11 cellular contexts compared by ENCODE assay signal in genomic region chr4:2667428-2667827, GRCh38.
A peak's percentile ranks its signal among the peaks of the same experiment; 100 is the strongest.
DNase-seq lines count a peak whose midpoint lies in the region; ATAC-seq and TF ChIP-seq lines count a peak whose summit lies in the region.
"Had no signal": no experiment of that assay in that cellular context is flagged by ENCODE, and none has a peak within 500 bp of the region (broad histone marks: within the 10 kb centered on the region; RNA-seq: fewer than 3 reads in every experiment).

No MANE protein-coding gene starts in this region.

- H2AK5ac ChIP-seq in mesenchymal stem cell (ENCODE audit: low read length, severe bottlenecking): no peak overlapping the region

- no peak overlapping the region for H3K4me3 ChIP-seq in CD8-positive, alpha-beta T cell (ENCODE audit: low read depth, low read length)
- H3K4me3 ChIP-seq in mesenchymal stem cell (ENCODE audit: insufficient read depth in 1 of 2, low read depth in 1 of 2, low read length in 2 of 2): peak overlapping the region in 1 of 2 experiments; percentile 58
- no peak overlapping the region for H3K4me3 ChIP-seq in heart left ventricle
- H3K4me3 ChIP-seq: Peyer's patch had no signal

- no peak overlapping the region for H3K14ac ChIP-seq in mesenchymal stem cell (ENCODE audit: low read length in 2 of 2)

- CTCF ChIA-PET in CD8-positive, alpha-beta T cell (lab: Charles Lee): no interaction called here

- no peak overlapping the region for H3K4me2 ChIP-seq in mesenchymal stem cell (ENCODE audit: low read length, poor library complexity, severe bottlenecking)

- H3K27me3 Mint-ChIP-seq in CD8-positive, alpha-beta T cell (ENCODE audit: low read depth): no peaks in the 10 kb centered on the region
- no peaks in the 10 kb centered on the region for H3K27me3 Mint-ChIP-seq in activated naive CD8-positive, alpha-beta T cell treated with anti-CD3 and anti-CD28 coated beads for 36 hours

- H3K27ac Mint-ChIP-seq in CD8-positive, alpha-beta T cell: peak overlapping the region; percentile 84
- H3K27ac Mint-ChIP-seq in activated naive CD8-positive, alpha-beta T cell treated with anti-CD3 and anti-CD28 coated beads for 36 hours: peak overlapping the region; percentile 2

- H3K36me3 ChIP-seq in CD8-positive, alpha-beta T cell (ENCODE audit: insufficient read depth, low read length): peaks cover 11% of the 10 kb centered on the region
- H3K36me3 ChIP-seq in mesenchymal stem cell (ENCODE audit: control insufficient read depth in 1 of 2, insufficient read depth in 2 of 2, low read depth in 1 of 2, low read length in 2 of 2) (peaks cover 17 to 53% of the 10 kb centered on the region in 2 experiments), heart left ventricle (peaks cover 0 to 80% (median 52%) of the 10 kb centered on the region in 9 donors)

- no peak overlapping the region for H3K23ac ChIP-seq in mesenchymal stem cell (ENCODE audit: low read length in 2 of 2)

- peaks cover 29% of the 10 kb centered on the region for H3K4me1 Mint-ChIP-seq in CD8-positive, alpha-beta T cell (ENCODE audit: low read depth)
- peaks cover 16% of the 10 kb centered on the region for H3K4me1 Mint-ChIP-seq in activated naive CD8-positive, alpha-beta T cell treated with anti-CD3 and anti-CD28 coated beads for 36 hours

- in situ Hi-C loops in ACHN (cut with HindIII; ENCODE audit: low pct_ligation_motif_present, low pct_unique_long_range_greater_than_20kb, low sequenced_read_pairs): no loop called here

- no peaks in the 10 kb centered on the region for H3K9me3 Mint-ChIP-seq in CD8-positive, alpha-beta T cell
- H3K9me3 Mint-ChIP-seq in activated naive CD8-positive, alpha-beta T cell treated with anti-CD3 and anti-CD28 coated beads for 36 hours: no peaks in the 10 kb centered on the region

- TF ChIP-seq CTCF in CD8-positive, alpha-beta T cell (IDR thresholded peaks at IDR 0.05): no peak
- no peak for TF ChIP-seq CTCF in heart left ventricle (IDR thresholded peaks at IDR 0.05)

- H3K4me3 Mint-ChIP-seq in CD8-positive, alpha-beta T cell: peak overlapping the region; percentile 70
- H3K4me3 Mint-ChIP-seq in activated naive CD8-positive, alpha-beta T cell treated with anti-CD3 and anti-CD28 coated beads for 36 hours: peak overlapping the region; percentile 41

- no peak overlapping the region for H3K27ac ChIP-seq in CD8-positive, alpha-beta T cell (ENCODE audit: low read depth, low read length)
- H3K27ac ChIP-seq in mesenchymal stem cell (ENCODE audit: low read length, poor library complexity, severe bottlenecking) (no peak overlapping the region), heart left ventricle (peak overlapping the region in 1 of 12 donors; percentile 17)
- H3K27ac ChIP-seq: Peyer's patch had no signal

- H3K4ac ChIP-seq in mesenchymal stem cell (ENCODE audit: low read depth in 1 of 2, low read length in 2 of 2): no peak overlapping the region

- peaks cover 10% of the 10 kb centered on the region for H3K4me1 ChIP-seq in CD8-positive, alpha-beta T cell (ENCODE audit: insufficient read depth, low read length)
- H3K4me1 ChIP-seq in mesenchymal stem cell (ENCODE audit: control insufficient read depth, insufficient read depth, low read depth, low read length): peaks cover 10% of the 10 kb centered on the region
- H3K4me1 ChIP-seq in heart left ventricle: peaks cover 0 to 28% (median 0%) of the 10 kb centered on the region in 12 donors

- peak overlapping the region; percentile 53 for H3K9ac ChIP-seq in mesenchymal stem cell (ENCODE audit: low read length)

- H3K36me3 Mint-ChIP-seq in CD8-positive, alpha-beta T cell: peaks cover 69% of the 10 kb centered on the region
- H3K36me3 Mint-ChIP-seq in activated naive CD8-positive, alpha-beta T cell treated with anti-CD3 and anti-CD28 coated beads for 36 hours: peaks cover 31% of the 10 kb centered on the region

- no peak for ATAC-seq in CD8-positive, alpha-beta T cell
- no peak for ATAC-seq in HG02763 (IDR thresholded peaks at IDR 0.05; ENCODE audit: unreplicated experiment)
- no peak for ATAC-seq in heart left ventricle

- no peak overlapping the region for H2BK12ac ChIP-seq in mesenchymal stem cell (ENCODE audit: low read length in 2 of 2)

- H3K79me1 ChIP-seq in mesenchymal stem cell (replicated peaks; ENCODE audit: low read length, poor library complexity, severe bottlenecking): peaks cover 18% of the 10 kb centered on the region

- no peak overlapping the region for H2BK15ac ChIP-seq in mesenchymal stem cell (ENCODE audit: low read depth, poor library complexity, severe bottlenecking)

- no peak overlapping the region for H2AFZ ChIP-seq in mesenchymal stem cell (ENCODE audit: low read depth, low read length)

- DNase-seq in ACHN (peak; percentile 23), mesenchymal stem cell (no peak), GM03348 (ENCODE audit: low spot score) (no peak), OCI-M2 (lab: John Stamatoyannopoulos, UW; ENCODE audit: unreplicated experiment) (no peak), heart left ventricle (no peak)
- no peak for DNase-seq in CD8-positive, alpha-beta T cell
- no peak for DNase-seq in activated naive CD8-positive, alpha-beta T cell treated with anti-CD3 and anti-CD28 coated beads for 36 hours
- DNase-seq: anterior cingulate cortex, Caco-2, Peyer's patch had no signal

- POLR2A ChIA-PET in CD8-positive, alpha-beta T cell (lab: Charles Lee): no interaction called here

- H2BK120ac ChIP-seq in mesenchymal stem cell (ENCODE audit: low read depth, low read length): no peak overlapping the region

- no CpG with 5 or more reads among the region's 2 CpGs for WGBS in mesenchymal stem cell
- WGBS in heart left ventricle, 4 donors: 49 to 70% (median 60%) methylated on average over 2 of the region's 2 CpGs

- intact Hi-C loops in CD8-positive, alpha-beta T cell (cut with DNase I, micrococcal nuclease): no loop called here
- intact Hi-C loops in heart left ventricle (cut with DNase I): no loop called here

- TF ChIP-seq POLR2A in heart left ventricle (IDR thresholded peaks at IDR 0.05): no peak

- no peak overlapping the region for H4K8ac ChIP-seq in mesenchymal stem cell (ENCODE audit: low read length)

- H2BK5ac ChIP-seq in mesenchymal stem cell (ENCODE audit: low read depth, low read length, poor library complexity, severe bottlenecking): no peak overlapping the region

- H3K18ac ChIP-seq in mesenchymal stem cell (ENCODE audit: low read depth in 1 of 2, low read length in 2 of 2): no peak overlapping the region

- no peaks in the 10 kb centered on the region for H3K9me3 ChIP-seq in CD8-positive, alpha-beta T cell (ENCODE audit: low read length)
- H3K9me3 ChIP-seq in mesenchymal stem cell (ENCODE audit: control insufficient read depth, low read length): no peaks in the 10 kb centered on the region
- no peaks in the 10 kb centered on the region for H3K9me3 ChIP-seq in heart left ventricle
- H3K9me3 ChIP-seq: Caco-2, Peyer's patch had no signal

- H3K27me3 ChIP-seq in CD8-positive, alpha-beta T cell (ENCODE audit: insufficient read depth, low read length): no peaks in the 10 kb centered on the region
- H3K27me3 ChIP-seq in mesenchymal stem cell (ENCODE audit: control insufficient read depth in 1 of 2, insufficient read depth in 1 of 2, low read length in 2 of 2): no peaks in the 10 kb centered on the region
- no peaks in the 10 kb centered on the region for H3K27me3 ChIP-seq in heart left ventricle
- H3K27me3 ChIP-seq: Peyer's patch had no signal

- no peak overlapping the region for H4K91ac ChIP-seq in mesenchymal stem cell (ENCODE audit: low read length)
